8 cellular contexts compared by ENCODE assay signal in the genomic region with DNA sequence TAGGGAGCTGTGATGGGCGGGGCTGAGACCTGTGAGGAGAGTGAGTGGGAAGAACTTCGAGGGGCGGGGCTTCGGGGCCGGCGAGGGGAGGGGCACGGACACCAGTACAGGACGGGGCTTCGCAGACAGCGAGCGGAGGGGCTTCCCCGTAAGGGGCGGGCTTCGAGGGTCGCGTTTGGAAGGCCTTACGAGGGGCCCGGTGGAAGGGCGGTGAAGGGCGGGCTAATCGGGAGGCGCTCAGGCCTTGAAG. TPM values are rescaled to one million over a fixed set of nuclear protein-coding genes. Genes with fewer than 3 reads are reported as not detected.
DNase-seq lines count a peak whose midpoint lies in the region; ATAC-seq, FAIRE-seq and TF ChIP-seq lines count a peak whose summit lies in the region.

No MANE protein-coding gene starts in this region.

- no peaks in the 10 kb centered on the region for H3K27me3 ChIP-seq in astrocyte (ENCODE audit: insufficient read depth, low read length)

- H3K9me3 Mint-ChIP-seq in astrocyte (ENCODE audit: unreplicated experiment), result no peaks in the 10 kb centered on the region

- H3K36me3 ChIP-seq in astrocyte (ENCODE audit: insufficient read depth, low read length), result no peaks in the 10 kb centered on the region

- H3K9ac ChIP-seq in astrocyte (ENCODE audit: low read length), result peak overlapping the region; percentile 87

- no peak for TF ChIP-seq CTCF in astrocyte (IDR thresholded peaks at IDR 0.05; ENCODE audit: insufficient read depth, low read depth, low read length)

- no peaks in the 10 kb centered on the region for H3K36me3 Mint-ChIP-seq in astrocyte (ENCODE audit: low read depth, unreplicated experiment)

- H3K79me2 ChIP-seq in astrocyte (ENCODE audit: insufficient read depth, low read length), result peaks cover 8% of the 10 kb centered on the region

- H3K4me1 Mint-ChIP-seq in astrocyte (ENCODE audit: low read depth, unreplicated experiment), result peaks cover 23% of the 10 kb centered on the region

- no peaks in the 10 kb centered on the region for H3K9me3 ChIP-seq in astrocyte (ENCODE audit: insufficient read depth, low read depth, low read length)

- peaks cover 3% of the 10 kb centered on the region for H4K20me1 ChIP-seq in astrocyte (ENCODE audit: insufficient read depth, low read length)

- peaks cover 26% of the 10 kb centered on the region for H3K4me1 ChIP-seq in astrocyte (ENCODE audit: insufficient read depth, low read length)

- H3K27ac Mint-ChIP-seq in astrocyte (ENCODE audit: unreplicated experiment), result peak overlapping the region; percentile 98

- H3K4me2 ChIP-seq in astrocyte (ENCODE audit: low read length), result peak overlapping the region; percentile 91

- no peak for FAIRE-seq in astrocyte (lab: Jason Lieb, UNC)

- peak overlapping the region; percentile 93 for H3K27ac ChIP-seq in astrocyte (ENCODE audit: low read depth, low read length)

- H3K4me3 ChIP-seq in astrocyte (ENCODE audit: insufficient read depth, low read depth, low read length), result peak overlapping the region; percentile 57
- H3K4me3 ChIP-seq in skeletal muscle cell (ENCODE audit: low read depth, low read length), result peak overlapping the region; percentile 53

- H3K4me3 Mint-ChIP-seq in astrocyte (ENCODE audit: unreplicated experiment), result peak overlapping the region; percentile 89

- peak; percentile 44 for ATAC-seq in HG02884 (IDR thresholded peaks at IDR 0.05; ENCODE audit: unreplicated experiment)
- ATAC-seq in GM21723 (IDR thresholded peaks at IDR 0.05; ENCODE audit: unreplicated experiment), result no peak

- peaks cover 3% of the 10 kb centered on the region for H3K27me3 Mint-ChIP-seq in astrocyte (ENCODE audit: low read depth, unreplicated experiment)

- H2AFZ ChIP-seq in astrocyte (ENCODE audit: low read depth, low read length), result peak overlapping the region; percentile 94

- DNase-seq in GM04504 (ENCODE audit: low read depth) (peak; percentile 66), NCI-H1930 (lab: John Stamatoyannopoulos, UW) (peak; percentile 89 to 90), T-helper 9 cell (peak; percentile 96), astrocyte (ENCODE audit: low read depth) (peak; percentile 81), hippocampal formation (lab: John Stamatoyannopoulos, UW) (peak; percentile 53 to 70), skeletal muscle cell (ENCODE audit: low read depth) (peak; percentile 75)

RNA-seq across cellular contexts. Expression of a gene that starts 4.1 kb away (rescaled TPM):
- total RNA-seq in astrocyte, result 199 and 217 TPM in 2 replicates

RNA-seq across cellular contexts. Expression of a gene that starts 42.4 kb away (rescaled TPM):
- total RNA-seq in astrocyte, result 8.7 and 10.5 TPM in 2 replicates

RNA-seq across cellular contexts. Expression of a gene that starts 42.9 kb away (rescaled TPM):
- not detected in 2 replicates for total RNA-seq in astrocyte

RNA-seq across cellular contexts. Expression of a gene that starts 51.4 kb away (rescaled TPM):
- total RNA-seq in astrocyte, result 7.6 and 19.6 TPM in 2 replicates
